ENCODE assay signal across 10 cellular contexts in the genomic region with DNA sequence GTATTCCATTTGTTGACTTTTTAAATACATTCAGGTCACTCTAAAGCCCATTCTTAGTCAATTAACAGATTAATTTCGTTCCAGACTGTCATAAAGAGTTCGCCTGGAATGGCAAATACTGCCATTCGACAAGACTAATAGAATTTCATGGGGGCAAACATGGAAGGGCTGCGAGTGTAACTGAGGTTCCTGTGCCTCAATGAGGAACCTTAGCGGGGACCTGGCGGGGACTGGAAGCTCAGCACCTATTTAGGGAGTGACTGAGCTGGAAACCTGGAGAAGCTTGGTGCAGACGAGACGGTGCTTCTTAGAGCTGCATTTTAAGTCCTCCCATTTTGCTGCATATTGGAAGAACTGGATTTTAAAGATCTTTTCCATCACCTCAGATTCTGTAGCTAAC. TPM values are rescaled to one million over a fixed set of nuclear protein-coding genes. Genes with fewer than 3 reads are reported as not detected.
DNase-seq lines count a peak whose midpoint lies in the region; ATAC-seq and TF ChIP-seq lines count a peak whose summit lies in the region.
"Had no signal": no experiment of that assay in that cellular context is flagged by ENCODE, and none has a peak within 500 bp of the region (broad histone marks: within the 10 kb centered on the region; RNA-seq: fewer than 3 reads in every experiment).

No MANE protein-coding gene starts in this region.

- H3K36me3 ChIP-seq in breast epithelium (no peaks in the 10 kb centered on the region), mesodermal cell (ENCODE audit: control insufficient read depth, insufficient read depth, low read length) (peaks cover 21% of the 10 kb centered on the region), aorta (ENCODE audit: control insufficient read depth in 1 of 2, insufficient read depth in 2 of 2, low read length in 1 of 2) (peaks cover 0 to 3% of the 10 kb centered on the region in 2 donors)

- H3K27ac ChIP-seq in breast epithelium (peak overlapping the region; percentile 74 to 77), mesodermal cell (ENCODE audit: low read depth, low read length, severe bottlenecking) (peak overlapping the region; percentile 54), aorta (ENCODE audit: low read depth in 1 of 2, low read length in 2 of 2) (peak overlapping the region; percentile 62 to 99)

- H3K4me1 Mint-ChIP-seq in stimulated activated naive CD8-positive, alpha-beta T cell treated with anti-CD3 and anti-CD28 coated beads, Interleukin-15, Interleukin-2, amounts not matched to agents 100 ng/mL and 50 ng/mL, for 24 hours (ENCODE audit: low read depth) = peaks cover 32% of the 10 kb centered on the region

- no peak for ATAC-seq in stimulated activated naive CD8-positive, alpha-beta T cell treated with anti-CD3 and anti-CD28 coated beads, Interleukin-15, Interleukin-2, amounts not matched to agents 100 U/mL and 50 U/mL, for 24 hours
- no peak for ATAC-seq in aorta (ENCODE audit: low FRiP score)
- no peak for ATAC-seq in HG03457 (IDR thresholded peaks at IDR 0.05; ENCODE audit: unreplicated experiment)
- no peak for ATAC-seq in HG02840 (IDR thresholded peaks at IDR 0.05; ENCODE audit: low FRiP score, unreplicated experiment)
- no peak for ATAC-seq in GM21390 (IDR thresholded peaks at IDR 0.05; ENCODE audit: unreplicated experiment)

- peaks cover 76% of the 10 kb centered on the region for H3K27me3 Mint-ChIP-seq in stimulated activated naive CD8-positive, alpha-beta T cell treated with anti-CD3 and anti-CD28 coated beads, Interleukin-15, Interleukin-2, amounts not matched to agents 100 ng/mL and 50 ng/mL, for 24 hours

- no peaks in the 10 kb centered on the region for H3K36me3 Mint-ChIP-seq in stimulated activated naive CD8-positive, alpha-beta T cell treated with anti-CD3 and anti-CD28 coated beads, Interleukin-15, Interleukin-2, amounts not matched to agents 100 ng/mL and 50 ng/mL, for 24 hours (ENCODE audit: low read depth)

- no peak for TF ChIP-seq CTCF in breast epithelium (IDR thresholded peaks at IDR 0.05)

- H3K9me3 Mint-ChIP-seq in stimulated activated naive CD8-positive, alpha-beta T cell treated with anti-CD3 and anti-CD28 coated beads, Interleukin-15, Interleukin-2, amounts not matched to agents 100 ng/mL and 50 ng/mL, for 24 hours = no peaks in the 10 kb centered on the region

- no peaks in the 10 kb centered on the region for H3K9me3 ChIP-seq in breast epithelium
- no peaks in the 10 kb centered on the region for H3K9me3 ChIP-seq in mesodermal cell (ENCODE audit: control insufficient read depth, low read length)
- no peaks in the 10 kb centered on the region for H3K9me3 ChIP-seq in aorta (ENCODE audit: control insufficient read depth, low read length)

- peak overlapping the region; percentile 54 for H3K4me3 Mint-ChIP-seq in stimulated activated naive CD8-positive, alpha-beta T cell treated with anti-CD3 and anti-CD28 coated beads, Interleukin-15, Interleukin-2, amounts not matched to agents 100 ng/mL and 50 ng/mL, for 24 hours

- intact Hi-C loops in breast epithelium (cut with DNase I; ENCODE audit: low total_unique reads) (loop anchor here (10.0 kb wide), 1 partner anchor 1640 kb away; no protein-coding TSS in a partner anchor), aorta (cut with DNase I) (loop anchor here (5.0 to 10.0 kb wide), 8 partner anchors 43 to 1163 kb away; no protein-coding TSS in a partner anchor)

- no peak overlapping the region for H3K27ac Mint-ChIP-seq in stimulated activated naive CD8-positive, alpha-beta T cell treated with anti-CD3 and anti-CD28 coated beads, Interleukin-15, Interleukin-2, amounts not matched to agents 100 ng/mL and 50 ng/mL, for 24 hours

- H3K4me1 ChIP-seq in breast epithelium (peaks cover 3 to 9% of the 10 kb centered on the region in 2 donors), mesodermal cell (ENCODE audit: control insufficient read depth, insufficient read depth, low read length, poor library complexity, severe bottlenecking) (peaks cover 10% of the 10 kb centered on the region), aorta (ENCODE audit: control insufficient read depth in 1 of 2, insufficient read depth in 2 of 2, low read length in 2 of 2) (no peaks in the 10 kb centered on the region)

- H3K27me3 ChIP-seq in breast epithelium (peaks cover 0 to 35% of the 10 kb centered on the region in 2 donors), aorta (ENCODE audit: control insufficient read depth in 1 of 2, insufficient read depth in 2 of 2, low read length in 1 of 2) (no peaks in the 10 kb centered on the region)

- TF ChIP-seq POLR2A in breast epithelium (IDR thresholded peaks at IDR 0.05) = no peak

- WGBS in mesodermal cell (ENCODE audit: insufficient coverage in 2 of 2), 2 experiments = 10 to 13% methylated on average over 7 of the region's 8 CpGs
- 2% methylated on average over 8 of the region's 8 CpGs for WGBS in aorta, 2 donors

- peak overlapping the region; percentile 53 to 71 (median 65) for H3K4me3 ChIP-seq in breast epithelium
- H3K4me3 ChIP-seq in mesodermal cell (ENCODE audit: extremely low read depth, insufficient read depth, low read length, poor library complexity, severe bottlenecking) = peak overlapping the region; percentile 78
- peak overlapping the region; percentile 36 to 78 for H3K4me3 ChIP-seq in aorta (ENCODE audit: low read length in 2 of 2)

- no peak for DNase-seq in stimulated activated naive CD8-positive, alpha-beta T cell treated with anti-CD3 and anti-CD28 coated beads, Interleukin-15, Interleukin-2, amounts not matched to agents 100 U/mL and 50 U/mL, for 24 hours
- DNase-seq in breast epithelium (ENCODE audit: low spot score in 2 of 2) (no peak), aorta (peak in 1 of 2 donors; percentile 48)
- DNase-seq: activated CD4-positive, alpha-beta T cell treated with anti-CD3 and anti-CD28 coated beads, Interleukin-2, amount 50 U/mL, for 4 hours; GDM1 had no signal

RNA-seq across cellular contexts. Expression of a gene that starts 3.4 kb away (rescaled TPM):
- total RNA-seq in breast epithelium (100 to 1,000 TPM in 2 of 3 donors, 10 to 100 TPM in 1; 31.6 to 245 (median 138) TPM), aorta (100 to 1,000 TPM; 513 to 849 TPM)
- 178 TPM for polyA plus RNA-seq in mesodermal cell (2013, experiment 1 of 2)
- polyA plus RNA-seq in mesodermal cell (2013, experiment 2 of 2) = 171 TPM
- 100 to 1,000 TPM in 1 of 2 donors, 10 to 100 TPM in 1; 21.5 to 443 TPM for polyA plus RNA-seq in aorta
